ENCODE assay signal across 11 cellular contexts in genomic region chr2:89833116-89833779, GRCh38.
A peak's percentile ranks its signal among the peaks of the same experiment; 100 is the strongest.
DNase-seq lines count a peak whose midpoint lies in the region; ATAC-seq lines count a peak whose summit lies in the region.
"Had no signal": no experiment of that assay in that cellular context is flagged by ENCODE, and none has a peak within 500 bp of the region (broad histone marks: within the 10 kb centered on the region; RNA-seq: fewer than 3 reads in every experiment).

No MANE protein-coding gene starts in this region.

- DNase-seq in Karpas-422 (peak; percentile 41), mesendoderm (peak; percentile 47), GF-D8 (lab: John Stamatoyannopoulos, UW) (no peak), HT-29 (ENCODE audit: low spot score) (no peak), CD1c-positive myeloid dendritic cell (ENCODE audit: extremely low spot score) (no peak)
- no peak for DNase-seq in activated naive CD4-positive, alpha-beta T cell treated with Interleukin-2 at 50 U/mL for 16 hours
- DNase-seq: activated CD4-positive, alpha-beta T cell treated with anti-CD3 and anti-CD28 coated beads for 4 hours; immature natural killer cell; stimulated activated CD4-positive, alpha-beta T cell treated with anti-CD3 and anti-CD28 coated beads, Interleukin-15, amount 100 ng/mL, for 24 hours had no signal

- H4K8ac ChIP-seq in mesendoderm (ENCODE audit: low read depth, low read length) = no peak overlapping the region

- no peaks in the 10 kb centered on the region for H3K9me2 ChIP-seq in Karpas-422 (replicated peaks; ENCODE audit: insufficient read depth, low read length)

- H2BK120ac ChIP-seq in mesendoderm (ENCODE audit: low read depth, low read length) = no peak overlapping the region

- H4K5ac ChIP-seq in mesendoderm (ENCODE audit: low read length) = no peak overlapping the region

- H3K9me3 ChIP-seq in Karpas-422 (ENCODE audit: low read length) = peaks cover 9% of the 10 kb centered on the region; the same call in 1 of the 2 replicates

- no peak overlapping the region for H3K9ac ChIP-seq in Karpas-422 (ENCODE audit: low read length)
- H3K9ac ChIP-seq in mesendoderm (ENCODE audit: low read length) = no peak overlapping the region

- no peak overlapping the region for H2BK15ac ChIP-seq in mesendoderm (replicated peaks; ENCODE audit: low read depth)

- no peaks in the 10 kb centered on the region for H4K20me1 ChIP-seq in Karpas-422 (ENCODE audit: insufficient read depth, low read depth, low read length)

- H3K27me3 ChIP-seq in Karpas-422 (ENCODE audit: low read length) (no peaks in the 10 kb centered on the region), mesendoderm (ENCODE audit: insufficient read depth, low read length, poor library complexity) (no peaks in the 10 kb centered on the region)

- H3K79me2 ChIP-seq in Karpas-422 (ENCODE audit: low read length) (no peaks in the 10 kb centered on the region), mesendoderm (ENCODE audit: control insufficient read depth, insufficient read depth, low read length) (no peaks in the 10 kb centered on the region)

- no peaks in the 10 kb centered on the region for H3K4me1 ChIP-seq in Karpas-422 (ENCODE audit: low read length)
- H3K4me1 ChIP-seq in mesendoderm (ENCODE audit: control insufficient read depth, low read depth, low read length) = no peaks in the 10 kb centered on the region

- H3K36me3 ChIP-seq in Karpas-422 (ENCODE audit: insufficient read depth, low read length) (no peaks in the 10 kb centered on the region), mesendoderm (ENCODE audit: control insufficient read depth, insufficient read depth, low read length) (peaks cover 2% of the 10 kb centered on the region)

- peak; percentile 39 for ATAC-seq in GM19025 (IDR thresholded peaks at IDR 0.05; ENCODE audit: low read depth, unreplicated experiment)
- ATAC-seq in HG02610 (IDR thresholded peaks at IDR 0.05; ENCODE audit: unreplicated experiment) = peak; percentile 52

- no peak overlapping the region for H3K27ac ChIP-seq in Karpas-422 (ENCODE audit: low read length)
- no peak overlapping the region for H3K27ac ChIP-seq in mesendoderm (ENCODE audit: low read depth, low read length)

- H2AK5ac ChIP-seq in mesendoderm (ENCODE audit: low read length) = no peak overlapping the region

- no peak overlapping the region for H2AFZ ChIP-seq in Karpas-422 (ENCODE audit: low read length)

- WGBS in mesendoderm (ENCODE audit: extremely low coverage, insufficient coverage, low lambda C conversion rate) = 100% methylated on average over 4 of the region's 12 CpGs

- H3K79me1 ChIP-seq in mesendoderm (ENCODE audit: low read length) = no peaks in the 10 kb centered on the region

- no peak overlapping the region for H3K56ac ChIP-seq in mesendoderm (ENCODE audit: low read length)

- no peak overlapping the region for H2BK5ac ChIP-seq in mesendoderm (ENCODE audit: low read length)

- H3K4ac ChIP-seq in mesendoderm (ENCODE audit: low read depth, low read length) = no peak overlapping the region

- no peak overlapping the region for H3K18ac ChIP-seq in mesendoderm (ENCODE audit: low read length)

- H3K4me3 ChIP-seq in Karpas-422 (ENCODE audit: low read length) = no peak overlapping the region
- H3K4me3 ChIP-seq in mesendoderm (ENCODE audit: low read length) = no peak overlapping the region

- H3K4me2 ChIP-seq in Karpas-422 (ENCODE audit: low read depth, low read length, poor library complexity, severe bottlenecking) (no peak overlapping the region), mesendoderm (ENCODE audit: low read length) (no peak overlapping the region)

- H3K23ac ChIP-seq in mesendoderm (ENCODE audit: low read length) = no peak overlapping the region

Comparison
In these comparisons a context has a peak if more than half of its experiments do, and no peak if none do; other contexts are left out.
1. DNase-seq: peak in Karpas-422 (single experiment) and mesendoderm (single experiment); none in GF-D8 (single experiment), HT-29 (single experiment), activated naive CD4-positive, alpha-beta T cell treated with Interleukin-2 at 50 U/mL for 16 hours (single experiment) and CD1c-positive myeloid dendritic cell (single experiment).